ENCODE assay signal across 9 cellular contexts in genomic region chr11:2139118-2139490, GRCh38. TPM values are rescaled to one million over a fixed set of nuclear protein-coding genes. Genes with fewer than 3 reads are reported as not detected.
DNase-seq lines count a peak whose midpoint lies in the region; ATAC-seq and TF ChIP-seq lines count a peak whose summit lies in the region.
"Had no signal": no experiment of that assay in that cellular context is flagged by ENCODE, and none has a peak within 500 bp of the region (broad histone marks: within the 10 kb centered on the region; RNA-seq: fewer than 3 reads in every experiment).

Gene IGF2 (minus strand): TSS chr11:2139389. CDS start chr11:2135523, 3,866 bp downstream.

- TF ChIP-seq EP300 in tibial nerve (IDR thresholded peaks at IDR 0.05): no peak

- no peaks in the 10 kb centered on the region for H3K36me3 Mint-ChIP-seq in activated CD4-positive, alpha-beta T cell treated with anti-CD3 and anti-CD28 coated beads, Interleukin-2, amount 10 ng/mL, durations not matched to agents 24 days and 14 days (ENCODE audit: low read depth)

- WGBS in tibial nerve, 2 donors: 0% methylated on average over 1 of the region's 58 CpGs; no CpG with 5 or more reads in 1 of the 2 donors

- peak within 1 kb of the TSS; percentile 21 to 43 for H3K4me3 ChIP-seq in cardiac fibroblast (replicated peaks in 1 of 2; ENCODE audit: low read depth in 2 of 2, low read length in 2 of 2)
- peak within 1 kb of the TSS; percentile 37 for H3K4me3 ChIP-seq in lower lobe of right lung
- peak within 1 kb of the TSS; percentile 16 to 54 (median 26) for H3K4me3 ChIP-seq in tibial nerve

- no peak for TF ChIP-seq POLR2A in tibial nerve (IDR thresholded peaks at IDR 0.05)

- no peak within 1 kb of the TSS for H3K27ac ChIP-seq in lower lobe of right lung
- peak within 1 kb of the TSS in 1 of 4 donors; percentile 68 for H3K27ac ChIP-seq in tibial nerve
- H3K27ac ChIP-seq in caudate nucleus (ENCODE audit: low read depth, low read length): no peak within 1 kb of the TSS

- H3K4me1 Mint-ChIP-seq in activated CD4-positive, alpha-beta T cell treated with anti-CD3 and anti-CD28 coated beads, Interleukin-2, amount 10 ng/mL, durations not matched to agents 24 days and 14 days: peaks cover 13% of the 10 kb centered on the region

- H3K27me3 ChIP-seq in lower lobe of right lung (ENCODE audit: low read depth) (peaks cover 89% of the 10 kb centered on the region), tibial nerve (peaks cover 4 to 95% of the 10 kb centered on the region in 2 donors)

- ATAC-seq in lower lobe of right lung (no peak), left colon (no peak), GM19328 (IDR thresholded peaks at IDR 0.05; ENCODE audit: unreplicated experiment) (no peak)

- H3K4me3 Mint-ChIP-seq in activated CD4-positive, alpha-beta T cell treated with anti-CD3 and anti-CD28 coated beads, Interleukin-2, amount 10 ng/mL, durations not matched to agents 24 days and 14 days: peak within 1 kb of the TSS; percentile 51

- DNase-seq in activated CD4-positive, alpha-beta T cell treated with anti-CD3 and anti-CD28 coated beads, Interleukin-2, amount 10 ng/mL, durations not matched to agents 24 days and 14 days: no peak
- no peak for DNase-seq in activated CD4-positive, alpha-beta T cell treated with anti-CD3 and anti-CD28 coated beads for 1 hour
- DNase-seq in cardiac fibroblast (ENCODE audit: low read depth in 2 of 2) (peak in 1 of 2 donors; percentile 7), lower lobe of right lung (no peak), tibial nerve (ENCODE audit: low spot score in 2 of 2) (no peak), caudate nucleus (lab: John Stamatoyannopoulos, UW) (no peak), left colon (no peak)
- DNase-seq: T-helper 9 cell had no signal

- TF ChIP-seq CTCF in cardiac fibroblast (IDR thresholded peaks at IDR 0.05; ENCODE audit: low read depth, low read length): no peak
- no peak for TF ChIP-seq CTCF in lower lobe of right lung (IDR thresholded peaks at IDR 0.05)
- no peak for TF ChIP-seq CTCF in tibial nerve (IDR thresholded peaks at IDR 0.05)

- intact Hi-C loops in activated CD4-positive, alpha-beta T cell treated with anti-CD3 and anti-CD28 coated beads, Interleukin-2, amount 10 ng/mL, durations not matched to agents 24 days and 14 days (cut with micrococcal nuclease): no loop called here
- intact Hi-C loops in lower lobe of right lung (cut with DNase I): no loop called here
- intact Hi-C loops in left colon (cut with DNase I, micrococcal nuclease): no loop called here

- H3K36me3 ChIP-seq in lower lobe of right lung (no peaks in the 10 kb centered on the region), tibial nerve (no peaks in the 10 kb centered on the region)

- peaks cover 61% of the 10 kb centered on the region for H3K27me3 Mint-ChIP-seq in activated CD4-positive, alpha-beta T cell treated with anti-CD3 and anti-CD28 coated beads, Interleukin-2, amount 10 ng/mL, durations not matched to agents 24 days and 14 days

- peak within 1 kb of the TSS; percentile 69 for H3K27ac Mint-ChIP-seq in activated CD4-positive, alpha-beta T cell treated with anti-CD3 and anti-CD28 coated beads, Interleukin-2, amount 10 ng/mL, durations not matched to agents 24 days and 14 days

- H3K9me3 Mint-ChIP-seq in activated CD4-positive, alpha-beta T cell treated with anti-CD3 and anti-CD28 coated beads, Interleukin-2, amount 10 ng/mL, durations not matched to agents 24 days and 14 days: no peaks in the 10 kb centered on the region

- H3K4me1 ChIP-seq in lower lobe of right lung (peaks cover 21% of the 10 kb centered on the region), tibial nerve (peaks cover 0 to 45% (median 9%) of the 10 kb centered on the region in 4 donors)

- H3K9me3 ChIP-seq in lower lobe of right lung (no peaks in the 10 kb centered on the region), tibial nerve (no peaks in the 10 kb centered on the region)

RNA-seq across cellular contexts. Expression of gene IGF2, which starts in this region (rescaled TPM):
- 0.45 and 1.1 TPM in 2 replicates for total RNA-seq in activated CD4-positive, alpha-beta T cell treated with anti-CD3 and anti-CD28 coated beads, Interleukin-2, amount 10 ng/mL, durations not matched to agents 24 days and 14 days
- total RNA-seq in lower lobe of right lung (33.9 TPM), tibial nerve (100 to 1,000 TPM; 131 to 246 (median 173) TPM), left colon (10 to 100 TPM in 1 of 2 donors, 1 to 10 TPM in 1; 7.3 to 10.8 TPM)
